In the genomic region with DNA sequence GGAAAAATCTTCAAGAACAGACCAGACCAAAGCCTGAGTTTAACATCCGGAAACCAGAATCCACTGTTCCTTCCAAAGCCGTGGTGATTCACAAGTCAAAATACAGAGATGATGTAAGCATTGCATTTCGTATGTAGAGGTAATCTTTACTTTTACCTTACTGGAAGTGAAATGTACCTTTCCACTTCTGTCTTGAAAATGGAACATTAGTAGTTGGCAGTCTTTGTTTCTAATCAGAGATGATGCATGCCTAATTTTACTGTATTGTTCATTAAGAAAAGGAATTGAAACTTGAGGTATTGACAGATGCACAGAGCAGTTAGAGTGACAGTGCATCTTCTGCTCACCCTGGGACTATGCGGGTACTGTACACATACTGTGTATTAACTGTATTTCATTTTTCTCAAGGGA, we compare ENCODE assay signal across 9 cellular contexts. TPM values are rescaled to one million over a fixed set of nuclear protein-coding genes. Genes with fewer than 3 reads are reported as not detected.
DNase-seq lines count a peak whose midpoint lies in the region; ATAC-seq and TF ChIP-seq lines count a peak whose summit lies in the region.
"Had no signal": no experiment of that assay in that cellular context is flagged by ENCODE, and none has a peak within 500 bp of the region (broad histone marks: within the 10 kb centered on the region; RNA-seq: fewer than 3 reads in every experiment).

No MANE protein-coding gene starts in this region.

- DNase-seq in glutamatergic neuron (no peak), spleen (no peak), SKM-1 (lab: John Stamatoyannopoulos, UW; ENCODE audit: unreplicated experiment) (no peak), superior temporal gyrus (ENCODE audit: extremely low spot score) (no peak)
- DNase-seq: NCI-H1048 had no signal

- H3K4me3 ChIP-seq in gastroesophageal sphincter (no peak overlapping the region), spleen (no peak overlapping the region)

- ATAC-seq in GM18870 (IDR thresholded peaks at IDR 0.05; ENCODE audit: unreplicated experiment): peak; percentile 89
- peak; percentile 93 for ATAC-seq in GM21576 (IDR thresholded peaks at IDR 0.05; ENCODE audit: unreplicated experiment)
- ATAC-seq in HG03354 (IDR thresholded peaks at IDR 0.05; ENCODE audit: poor library complexity, severe bottlenecking, unreplicated experiment): peak; percentile 96
- no peak for ATAC-seq in gastroesophageal sphincter

- no peak overlapping the region for H3K4me3 Mint-ChIP-seq in glutamatergic neuron (ENCODE audit: unreplicated experiment)

- H3K9me3 ChIP-seq in gastroesophageal sphincter (no peaks in the 10 kb centered on the region), spleen (no peaks in the 10 kb centered on the region)

- H3K36me3 ChIP-seq in gastroesophageal sphincter (peaks cover 0 to 55% of the 10 kb centered on the region in 2 donors), spleen (peaks cover 0 to 49% (median 24%) of the 10 kb centered on the region in 6 donors)

- H3K4me1 ChIP-seq in gastroesophageal sphincter (peaks cover 0 to 50% (median 19%) of the 10 kb centered on the region in 3 donors), spleen (peaks cover 0 to 11% (median 2%) of the 10 kb centered on the region in 6 donors)

- TF ChIP-seq EP300 in gastroesophageal sphincter (IDR thresholded peaks at IDR 0.05): no peak

- TF ChIP-seq POLR2A in gastroesophageal sphincter (IDR thresholded peaks at IDR 0.05) (no peak), spleen (IDR thresholded peaks at IDR 0.05) (no peak)

- TF ChIP-seq CTCF in gastroesophageal sphincter (IDR thresholded peaks at IDR 0.05) (no peak), glutamatergic neuron (IDR thresholded peaks at IDR 0.05; ENCODE audit: partially characterized antibody, unreplicated experiment) (no peak), spleen (IDR thresholded peaks at IDR 0.05 in 8 of 11, conservative IDR thresholded peaks at IDR 0.05 in 3 of 11) (no peak)

- H3K27me3 Mint-ChIP-seq in glutamatergic neuron (ENCODE audit: unreplicated experiment): no peaks in the 10 kb centered on the region

- no peaks in the 10 kb centered on the region for H3K9me3 Mint-ChIP-seq in glutamatergic neuron (ENCODE audit: unreplicated experiment)

- peaks cover 7% of the 10 kb centered on the region for H3K36me3 Mint-ChIP-seq in glutamatergic neuron (ENCODE audit: unreplicated experiment)

- no peaks in the 10 kb centered on the region for H3K27me3 ChIP-seq in gastroesophageal sphincter
- no peaks in the 10 kb centered on the region for H3K27me3 ChIP-seq in spleen (replicated peaks in 1 of 7)

- H3K27ac Mint-ChIP-seq in glutamatergic neuron (ENCODE audit: unreplicated experiment): no peak overlapping the region

- peak overlapping the region; percentile 7 to 85 (median 82) for H3K27ac ChIP-seq in gastroesophageal sphincter
- no peak overlapping the region for H3K27ac ChIP-seq in spleen

- H3K4me1 Mint-ChIP-seq in glutamatergic neuron (ENCODE audit: low read depth, unreplicated experiment): no peaks in the 10 kb centered on the region

- WGBS in gastroesophageal sphincter (ENCODE audit: low coverage in 1 of 2), 2 donors: 78 to 91% methylated on average over 4 of the region's 4 CpGs
- 65 to 84% (median 72%) methylated on average over 4 of the region's 4 CpGs for WGBS in spleen, 5 donors

- intact Hi-C loops in spleen (cut with DNase I; ENCODE audit: low total_unique reads): no loop called here

RNA-seq across cellular contexts. Expression of a gene that starts 34.6 kb away (rescaled TPM):
- total RNA-seq in gastroesophageal sphincter: 100 to 1,000 TPM in 1 of 4 donors, 10 to 100 TPM in 3; 41.1 to 106 (median 60.0) TPM
- total RNA-seq in glutamatergic neuron (ENCODE audit: unreplicated experiment): 21.4 TPM
- 10 to 100 TPM in 1 of 7 donors, 1 to 10 TPM in 6; 6.3 to 10.6 (median 7.9) TPM for total RNA-seq in spleen
- polyA plus RNA-seq in spleen: 1 to 10 TPM; 6.8 to 9.2 (median 7.0) TPM

Comparison
In these comparisons a context has a peak if more than half of its experiments do, and no peak if none do; other contexts are left out.
1. H3K27ac ChIP-seq: peak in gastroesophageal sphincter (4 of 4); none in spleen (0 of 8).